ENCODE assay signal across 8 cellular contexts in the genomic region with DNA sequence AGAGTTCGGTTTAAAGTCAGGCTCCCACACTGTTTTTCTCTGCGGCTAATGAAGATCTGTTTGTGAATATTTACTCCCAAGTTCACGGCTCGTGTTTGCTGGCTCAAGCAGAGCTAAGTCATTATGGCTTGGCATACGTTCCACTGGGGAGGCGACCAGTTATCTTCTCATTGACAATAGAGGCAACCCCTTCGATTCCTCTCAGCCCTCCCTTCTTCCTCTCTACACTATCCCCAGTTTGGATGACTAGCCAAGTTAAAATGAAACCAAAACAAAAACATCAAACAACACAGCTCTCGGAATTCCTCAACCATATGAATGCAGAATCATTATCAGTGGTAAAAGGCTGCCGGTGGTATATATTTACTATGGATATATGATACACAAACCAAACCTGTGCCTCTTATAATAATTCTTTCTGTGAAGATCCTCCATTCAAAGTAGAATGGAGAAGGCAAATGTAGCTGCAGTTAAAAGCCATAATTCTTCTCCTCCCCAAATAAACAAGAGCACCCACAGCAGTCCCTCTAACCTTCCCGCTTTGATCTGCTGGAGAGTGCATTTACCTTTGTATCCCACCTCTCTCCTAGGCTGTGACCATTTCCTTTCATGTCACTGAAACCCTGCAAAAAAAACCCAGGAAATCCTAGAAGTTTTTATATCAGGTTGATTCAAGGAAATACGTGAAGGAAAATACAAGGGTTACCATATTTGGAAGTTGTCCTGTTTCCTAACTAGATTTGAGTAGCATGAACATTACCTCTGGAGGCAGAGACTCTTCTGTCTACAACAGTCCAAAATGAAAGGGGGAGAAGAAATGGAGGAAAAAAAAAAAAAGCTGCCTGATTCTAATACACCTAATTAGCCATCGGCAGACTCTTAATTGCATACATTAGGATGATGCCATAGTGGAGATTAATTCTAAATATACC.
A peak's percentile ranks its signal among the peaks of the same experiment; 100 is the strongest.
DNase-seq lines count a peak whose midpoint lies in the region; ATAC-seq and TF ChIP-seq lines count a peak whose summit lies in the region.

No MANE protein-coding gene starts in this region.

- TF ChIP-seq CTCF in body of pancreas (IDR thresholded peaks at IDR 0.05), result no peak

- peak overlapping the region; percentile 71 for H3K4me3 Mint-ChIP-seq in memory B cell

- H3K4me3 ChIP-seq in body of pancreas, result peak overlapping the region in 1 of 2 donors; percentile 9

- no peaks in the 10 kb centered on the region for H3K27me3 ChIP-seq in body of pancreas

- intact Hi-C loops in body of pancreas (cut with DNase I), result no loop called here

- peaks cover 5% of the 10 kb centered on the region for H3K9me3 Mint-ChIP-seq in memory B cell

- H3K27ac Mint-ChIP-seq in memory B cell, result peak overlapping the region; percentile 31

- no peaks in the 10 kb centered on the region for H3K36me3 Mint-ChIP-seq in memory B cell

- peaks cover 14% of the 10 kb centered on the region for H3K4me1 ChIP-seq in body of pancreas

- peak overlapping the region in 3 of 4 donors; percentile 44 to 70 (median 49) for H3K27ac ChIP-seq in body of pancreas

- H3K9me3 ChIP-seq in body of pancreas, result no peaks in the 10 kb centered on the region

- DNase-seq in DMS153 treated with DMSO at 0.1 percent for 48 hours (lab: John Stamatoyannopoulos, UW; ENCODE audit: unreplicated experiment) (peak; percentile 54), NCI-H1092 treated with DMSO at 0.1 percent for 48 hours (lab: John Stamatoyannopoulos, UW) (peak; percentile 91), body of pancreas (peak in 2 of 4 donors; percentile 5 to 37), memory B cell (ENCODE audit: low spot score in 2 of 2) (no peak), foreskin melanocyte (no peak), dermis blood vessel endothelial cell (no peak)
- DNase-seq in activated effector memory CD4-positive, alpha-beta T cell treated with Interleukin-2 at 50 U/mL for 16 hours, result no peak

- 16 to 27% methylated on average over 12 of the region's 12 CpGs for WGBS in body of pancreas, 2 donors

- ATAC-seq in GM21717 (IDR thresholded peaks at IDR 0.05; ENCODE audit: unreplicated experiment) (peak; percentile 76), body of pancreas (peak; percentile 57), memory B cell (ENCODE audit: low read depth) (peak; percentile 44)

- no peaks in the 10 kb centered on the region for H3K27me3 Mint-ChIP-seq in memory B cell

- peaks cover 23% of the 10 kb centered on the region for H3K4me1 Mint-ChIP-seq in memory B cell

- no peaks in the 10 kb centered on the region for H3K36me3 ChIP-seq in body of pancreas (replicated peaks in 1 of 2; ENCODE audit: insufficient read depth in 1 of 2, low read depth in 2 of 2)

- no peak for TF ChIP-seq POLR2A in body of pancreas (IDR thresholded peaks at IDR 0.05)

Comparison
In these comparisons a context has a peak if more than half of its experiments do, and no peak if none do; other contexts are left out.
1. DNase-seq: peak in DMS153 treated with DMSO at 0.1 percent for 48 hours (single experiment) and NCI-H1092 treated with DMSO at 0.1 percent for 48 hours (single experiment); none in memory B cell (0 of 2), foreskin melanocyte (single experiment), dermis blood vessel endothelial cell (single experiment) and activated effector memory CD4-positive, alpha-beta T cell treated with Interleukin-2 at 50 U/mL for 16 hours (single experiment).
2. Peak in every context shown above with its lines, with median percentiles within 50 percentile points of each other: ATAC-seq.